In genomic region chr21:33769057-33769456, GRCh38 we compare ENCODE assay signal across 21 cellular contexts.
DNase-seq lines count a peak whose midpoint lies in the region; ATAC-seq and TF ChIP-seq lines count a peak whose summit lies in the region.
"Had no signal": no experiment of that assay in that cellular context is flagged by ENCODE, and none has a peak within 500 bp of the region (broad histone marks: within the 10 kb centered on the region; RNA-seq: fewer than 3 reads in every experiment).

No MANE protein-coding gene starts in this region.

- peaks cover 5% of the 10 kb centered on the region for H3K79me2 ChIP-seq in ACC112 (ENCODE audit: control insufficient read depth, insufficient read depth, low read length, unreplicated experiment)

- H3K27me3 Mint-ChIP-seq in nephron (ENCODE audit: low read depth), result no peaks in the 10 kb centered on the region

- peaks cover 11% of the 10 kb centered on the region for H3K4me1 Mint-ChIP-seq in nephron

- H3K36me3 Mint-ChIP-seq in nephron (ENCODE audit: low read depth), result peaks cover 61% of the 10 kb centered on the region

- H3K27ac Mint-ChIP-seq in nephron, result peak overlapping the region in 2 of 3 experiments; percentile 31 to 39

- DNase-seq in NCI-H226, result peak; percentile 75
- peak; percentile 22 for DNase-seq in dermis blood vessel endothelial cell
- DNase-seq in mucosa of descending colon, result no peak
- no peak for DNase-seq in cardiac septum (ENCODE audit: low spot score)
- DNase-seq: COR-L47, GDM1, GM23248, HCEC 1CT, KBM-7, NCI-H1105 treated with DMSO at 0.1 percent for 48 hours, NCI-H187, NCI-H2107, NCI-H510A treated with DMSO at 0.1 percent for 48 hours, NCI-H82, OCI-M1, RPMI8226, SHP77 treated with DMSO at 0.1 percent for 48 hours had no signal

- H3K4me1 ChIP-seq in ACC112 (ENCODE audit: control insufficient read depth, insufficient read depth, low read length, unreplicated experiment) (peaks cover 29% of the 10 kb centered on the region), mucosa of descending colon (ENCODE audit: low read depth) (no peaks in the 10 kb centered on the region)
- H3K4me1 ChIP-seq: A549 had no signal

- peaks cover 6% of the 10 kb centered on the region for H3K9me3 Mint-ChIP-seq in nephron

- H3K4me3 ChIP-seq in ACC112 (ENCODE audit: low read depth, low read length) (no peak overlapping the region), mucosa of descending colon (no peak overlapping the region)
- H3K4me3 ChIP-seq: A549, GM23248 had no signal

- no peak overlapping the region for H2AFZ ChIP-seq in ACC112 (ENCODE audit: low read length, unreplicated experiment)
- H2AFZ ChIP-seq: GM23248 had no signal

- H3K27ac ChIP-seq in ACC112 (ENCODE audit: low read depth, low read length), result peak overlapping the region; percentile 1
- H3K27ac ChIP-seq: A549, GM23248 had no signal

- no peak for ATAC-seq in mucosa of descending colon
- ATAC-seq in HG03135 (IDR thresholded peaks at IDR 0.05; ENCODE audit: unreplicated experiment), result no peak
- ATAC-seq: A549 had no signal

- no peak for TF ChIP-seq CTCF in nephron (IDR thresholded peaks at IDR 0.05; ENCODE audit: unreplicated experiment in 3 of 3)
- TF ChIP-seq CTCF in mucosa of descending colon (IDR thresholded peaks at IDR 0.05), result no peak

- peaks cover 30% of the 10 kb centered on the region for H3K36me3 ChIP-seq in ACC112 (ENCODE audit: insufficient read depth, low read length)
- no peaks in the 10 kb centered on the region for H3K36me3 ChIP-seq in mucosa of descending colon (ENCODE audit: low read depth)

- intact Hi-C loops in mucosa of descending colon (cut with DNase I, micrococcal nuclease) (no loop called here), cardiac septum (cut with DNase I) (no loop called here)

- H3K9me3 ChIP-seq in mucosa of descending colon, result no peaks in the 10 kb centered on the region
- H3K9me3 ChIP-seq: A549 had no signal

- no peaks in the 10 kb centered on the region for H3K27me3 ChIP-seq in ACC112 (ENCODE audit: insufficient read depth, low read length)

- H3K4me3 Mint-ChIP-seq in nephron, result no peak overlapping the region

Comparison
In these comparisons a context has a peak if more than half of its experiments do, and no peak if none do; other contexts are left out.
1. DNase-seq: peak in NCI-H226 (single experiment) and dermis blood vessel endothelial cell (single experiment); none in mucosa of descending colon (0 of 3) and cardiac septum (single experiment).